Comparison of ENCODE assay signal across 9 cellular contexts in the genomic region with DNA sequence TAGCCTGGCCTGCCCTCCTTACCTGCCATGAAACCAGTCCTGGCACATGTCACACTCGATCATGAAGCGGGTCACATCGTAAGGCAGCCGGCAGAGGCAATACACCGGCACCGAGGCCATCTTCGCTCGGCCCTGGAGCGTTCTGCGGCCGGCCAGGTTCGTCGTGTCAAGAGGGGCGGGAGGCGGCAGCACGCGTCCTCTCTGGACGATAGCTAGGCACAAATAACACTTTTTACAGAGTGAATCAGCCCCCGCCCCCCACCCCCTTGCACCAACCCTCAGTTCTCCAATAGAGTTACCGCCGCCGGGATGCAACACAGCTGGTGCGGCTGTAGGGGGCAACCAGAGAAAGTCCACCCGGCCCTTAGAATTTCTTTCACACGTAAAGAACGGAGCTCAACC. TPM values are rescaled to one million over a fixed set of nuclear protein-coding genes. Genes with fewer than 3 reads are reported as not detected.
DNase-seq lines count a peak whose midpoint lies in the region; ATAC-seq and TF ChIP-seq lines count a peak whose summit lies in the region.
"Had no signal": no experiment of that assay in that cellular context is flagged by ENCODE, and none has a peak within 500 bp of the region (broad histone marks: within the 10 kb centered on the region; RNA-seq: fewer than 3 reads in every experiment).

No MANE protein-coding gene starts in this region.

- intact Hi-C loops in body of pancreas (cut with DNase I): no loop called here

- H3K4me3 ChIP-seq in DND-41 (ENCODE audit: low read depth in 1 of 2, low read length in 2 of 2) (peak overlapping the region in 1 of 2 experiments; percentile 92; a peak in 3 of 4 replicates), Loucy (ENCODE audit: low read length, poor library complexity, severe bottlenecking) (peak overlapping the region; percentile 91), body of pancreas (no peak overlapping the region), smooth muscle cell (peak overlapping the region; percentile 74)

- H3K9ac ChIP-seq in DND-41 (ENCODE audit: low read depth, low read length) (peak overlapping the region; percentile 96; the same call in 1 of the 2 replicates), Loucy (ENCODE audit: low read depth, low read length, poor library complexity, severe bottlenecking) (peak overlapping the region; percentile 88), smooth muscle cell (ENCODE audit: low read depth) (no peak overlapping the region)

- no peak overlapping the region for H2AFZ ChIP-seq in DND-41 (ENCODE audit: low read depth, low read length)
- H2AFZ ChIP-seq in Loucy (ENCODE audit: low read length): no peak overlapping the region
- no peak overlapping the region for H2AFZ ChIP-seq in smooth muscle cell (ENCODE audit: low read depth)

- WGBS in body of pancreas, 2 donors: 1% methylated on average over 21 of the region's 26 CpGs; no CpG with 5 or more reads in 1 of the 2 donors
- WGBS in smooth muscle cell (ENCODE audit: low lambda C conversion rate): 38% methylated on average over 26 of the region's 26 CpGs

- H4K20me1 ChIP-seq in DND-41 (ENCODE audit: insufficient read depth, low read length) (no peaks in the 10 kb centered on the region), Loucy (ENCODE audit: insufficient read depth, low read length, poor library complexity, severe bottlenecking) (no peaks in the 10 kb centered on the region), smooth muscle cell (ENCODE audit: low read depth) (no peaks in the 10 kb centered on the region)

- no peaks in the 10 kb centered on the region for H3K9me2 ChIP-seq in Loucy (replicated peaks; ENCODE audit: low read depth, low read length)

- peaks cover 18% of the 10 kb centered on the region for H3K79me2 ChIP-seq in DND-41 (ENCODE audit: insufficient read depth, low read length)
- H3K79me2 ChIP-seq in Loucy (ENCODE audit: insufficient read depth, low read length): peaks cover 12% of the 10 kb centered on the region
- no peaks in the 10 kb centered on the region for H3K79me2 ChIP-seq in smooth muscle cell (ENCODE audit: low read depth)

- no peak for TF ChIP-seq POLR2A in body of pancreas (IDR thresholded peaks at IDR 0.05)

- H3K9me3 ChIP-seq in DND-41 (ENCODE audit: insufficient read depth, low read length, severe bottlenecking) (no peaks in the 10 kb centered on the region), Loucy (ENCODE audit: insufficient read depth, low read depth, low read length) (no peaks in the 10 kb centered on the region), body of pancreas (no peaks in the 10 kb centered on the region), smooth muscle cell (replicated peaks; ENCODE audit: low read depth) (no peaks in the 10 kb centered on the region)

- ATAC-seq in DND-41 (ENCODE audit: insufficient read depth, low read depth) (no peak), body of pancreas (no peak), GM18907 (IDR thresholded peaks at IDR 0.05; ENCODE audit: unreplicated experiment) (no peak), GM18511 (IDR thresholded peaks at IDR 0.05; ENCODE audit: unreplicated experiment) (no peak)
- ATAC-seq: activated naive CD4-positive, alpha-beta T cell treated with anti-CD3 and anti-CD28 coated beads, Interleukin-2, amount 50 U/mL, for 72 hours had no signal

- DNase-seq in DND-41: peak; percentile 46
- peak; percentile 1 to 62 (median 10) for DNase-seq in T-helper 2 cell
- DNase-seq in body of pancreas: peak; percentile 19 to 41 (median 40)
- peak; percentile 54 for DNase-seq in iPS-NIHi7 (ENCODE audit: extremely low spot score)
- DNase-seq in smooth muscle cell (lab: John Stamatoyannopoulos, UW; ENCODE audit: unreplicated experiment): peak; percentile 4

- TF ChIP-seq CTCF in DND-41 (IDR thresholded peaks at IDR 0.05; ENCODE audit: borderline replicate concordance, extremely low read depth, low read length, poor library complexity, severe bottlenecking) (peak; percentile 33), Loucy (conservative IDR thresholded peaks at IDR 0.05; ENCODE audit: low read length) (peak; percentile 34; the same call in 1 of the 2 replicates), body of pancreas (IDR thresholded peaks at IDR 0.05) (no peak), smooth muscle cell (IDR thresholded peaks at IDR 0.05; ENCODE audit: borderline replicate concordance, insufficient read depth, poor library complexity, severe bottlenecking) (peak; percentile 24)

- H3F3A ChIP-seq in Loucy (ENCODE audit: low read depth) (no peaks in the 10 kb centered on the region), smooth muscle cell (ENCODE audit: low read depth) (no peaks in the 10 kb centered on the region)

- H3K36me3 ChIP-seq in DND-41 (ENCODE audit: insufficient read depth, low read length): peaks cover 30% of the 10 kb centered on the region
- no peaks in the 10 kb centered on the region for H3K36me3 ChIP-seq in Loucy (ENCODE audit: insufficient read depth, low read length)
- H3K36me3 ChIP-seq in body of pancreas (replicated peaks in 1 of 2; ENCODE audit: insufficient read depth in 1 of 2, low read depth in 2 of 2): no peaks in the 10 kb centered on the region
- no peaks in the 10 kb centered on the region for H3K36me3 ChIP-seq in smooth muscle cell (ENCODE audit: low read depth)

- H3K27ac ChIP-seq in DND-41 (ENCODE audit: low read length) (no peak overlapping the region; the same call in 1 of the 2 replicates), body of pancreas (peak overlapping the region in 3 of 4 donors; percentile 84 to 96 (median 95)), smooth muscle cell (ENCODE audit: low read depth) (no peak overlapping the region)

- peak overlapping the region; percentile 85 for H3K4me2 ChIP-seq in DND-41 (ENCODE audit: insufficient read depth, low read length)
- H3K4me2 ChIP-seq in Loucy (ENCODE audit: low read depth, low read length, poor library complexity, severe bottlenecking): peak overlapping the region; percentile 90
- peak overlapping the region; percentile 86 for H3K4me2 ChIP-seq in smooth muscle cell

- H3K4me1 ChIP-seq in DND-41 (ENCODE audit: insufficient read depth, low read length) (peaks cover 29% of the 10 kb centered on the region), Loucy (ENCODE audit: insufficient read depth, low read length, poor library complexity, severe bottlenecking) (peaks cover 11% of the 10 kb centered on the region), body of pancreas (peaks cover 11% of the 10 kb centered on the region), smooth muscle cell (ENCODE audit: low read depth) (no peaks in the 10 kb centered on the region)

- H3K27me3 ChIP-seq in DND-41 (ENCODE audit: insufficient read depth, low read length, poor library complexity) (no peaks in the 10 kb centered on the region), Loucy (ENCODE audit: insufficient read depth, low read length, poor library complexity, severe bottlenecking) (no peaks in the 10 kb centered on the region), body of pancreas (no peaks in the 10 kb centered on the region), smooth muscle cell (ENCODE audit: low read depth) (no peaks in the 10 kb centered on the region)

RNA-seq across cellular contexts. Expression of a gene that starts 1.7 kb away (rescaled TPM):
- 10 to 100 TPM; 19.2 to 27.7 TPM for total RNA-seq in body of pancreas
- 10.5 and 11.3 TPM in 2 replicates for total RNA-seq in smooth muscle cell
- polyA plus RNA-seq in smooth muscle cell: 9.0 and 10.2 TPM in 2 replicates

Comparison
In these comparisons a context has a peak if more than half of its experiments do, and no peak if none do; other contexts are left out.
1. DNase-seq: peak in every context shown above with its lines; median percentile 54 in iPS-NIHi7; 46 in DND-41; 40 in body of pancreas; 10 in T-helper 2 cell; 4 in smooth muscle cell.
2. H3K27ac ChIP-seq: peak in body of pancreas (3 of 4); none in DND-41 (single experiment) and smooth muscle cell (single experiment).
3. H3K4me3 ChIP-seq: peak in Loucy (single experiment) and smooth muscle cell (single experiment); none in body of pancreas (0 of 2).
4. CTCF ChIP-seq: peak in DND-41 (single experiment), Loucy (single experiment) and smooth muscle cell (single experiment); none in body of pancreas (0 of 7).
5. Peak in every context shown above with its lines, with median percentiles within 50 percentile points of each other: H3K4me2 ChIP-seq.